In the genomic region with DNA sequence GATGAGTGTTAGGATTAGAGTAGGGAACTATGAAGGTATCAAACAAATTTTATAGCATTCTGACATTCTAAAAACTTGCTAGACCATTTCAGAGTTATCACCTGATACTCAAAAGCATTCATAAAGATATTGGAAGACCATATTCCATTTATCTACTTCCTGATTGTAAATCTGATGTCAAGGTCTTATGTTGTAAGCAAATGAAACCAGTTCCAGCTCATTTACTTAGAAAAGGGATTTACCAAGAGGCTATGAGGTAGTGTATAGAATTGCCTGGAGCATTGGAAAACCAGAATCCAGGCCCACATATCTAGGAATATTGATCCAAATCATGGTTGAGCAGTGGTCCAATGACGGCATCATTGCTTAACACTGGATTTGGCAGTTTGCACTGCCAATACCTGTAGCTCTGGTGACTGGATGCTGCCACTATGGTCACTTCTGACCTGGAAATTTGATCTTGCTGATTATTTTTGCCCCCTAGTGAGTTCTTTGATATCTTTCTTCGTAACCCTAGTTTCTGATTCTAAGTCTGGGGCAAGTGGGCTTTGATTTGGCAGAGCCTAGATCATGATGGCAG, we compare ENCODE assay signal across 18 cellular contexts. TPM values are rescaled to one million over a fixed set of nuclear protein-coding genes. Genes with fewer than 3 reads are reported as not detected.
A peak's percentile ranks its signal among the peaks of the same experiment; 100 is the strongest.
DNase-seq lines count a peak whose midpoint lies in the region; ATAC-seq, FAIRE-seq and TF ChIP-seq lines count a peak whose summit lies in the region.
"Had no signal": no experiment of that assay in that cellular context is flagged by ENCODE, and none has a peak within 500 bp of the region (broad histone marks: within the 10 kb centered on the region; RNA-seq: fewer than 3 reads in every experiment).

No MANE protein-coding gene starts in this region.

- H3K27ac Mint-ChIP-seq in activated CD4-positive, alpha-beta T cell treated with anti-CD3 and anti-CD28 coated beads, Interleukin-2, amount 10 ng/mL, durations not matched to agents 24 days and 14 days, result no peak overlapping the region
- no peak overlapping the region for H3K27ac Mint-ChIP-seq in stimulated activated naive CD8-positive, alpha-beta T cell treated with anti-CD3 and anti-CD28 coated beads, Interleukin-15, amount 100 ng/mL, for 72 hours

- no peak for ATAC-seq in stimulated activated naive CD8-positive, alpha-beta T cell treated with anti-CD3 and anti-CD28 coated beads, Interleukin-15, amount 100 ng/mL, for 72 hours
- ATAC-seq: Right ventricle myocardium inferior had no signal

- H3K36me3 Mint-ChIP-seq in activated CD4-positive, alpha-beta T cell treated with anti-CD3 and anti-CD28 coated beads, Interleukin-2, amount 10 ng/mL, durations not matched to agents 24 days and 14 days (ENCODE audit: low read depth), result peaks cover 13% of the 10 kb centered on the region

- peaks cover 7% of the 10 kb centered on the region for H3K9me3 Mint-ChIP-seq in activated CD4-positive, alpha-beta T cell treated with anti-CD3 and anti-CD28 coated beads, Interleukin-2, amount 10 ng/mL, durations not matched to agents 24 days and 14 days
- no peaks in the 10 kb centered on the region for H3K9me3 Mint-ChIP-seq in stimulated activated naive CD8-positive, alpha-beta T cell treated with anti-CD3 and anti-CD28 coated beads, Interleukin-15, amount 100 ng/mL, for 72 hours

- no peak for TF ChIP-seq CTCF in fibroblast of villous mesenchyme (IDR thresholded peaks at IDR 0.05; ENCODE audit: insufficient read depth, low read depth, low read length)

- H3K27me3 Mint-ChIP-seq in activated CD4-positive, alpha-beta T cell treated with anti-CD3 and anti-CD28 coated beads, Interleukin-2, amount 10 ng/mL, durations not matched to agents 24 days and 14 days, result no peaks in the 10 kb centered on the region
- H3K27me3 Mint-ChIP-seq in stimulated activated naive CD8-positive, alpha-beta T cell treated with anti-CD3 and anti-CD28 coated beads, Interleukin-15, amount 100 ng/mL, for 72 hours, result no peaks in the 10 kb centered on the region

- intact Hi-C loops in activated CD4-positive, alpha-beta T cell treated with anti-CD3 and anti-CD28 coated beads, Interleukin-2, amount 10 ng/mL, durations not matched to agents 24 days and 14 days (cut with micrococcal nuclease), result no loop called here

- peak; percentile 29 for FAIRE-seq in GM18507 (lab: Jason Lieb, UNC)

- H3K4me3 ChIP-seq in fibroblast of villous mesenchyme (ENCODE audit: low read depth, low read length), result no peak overlapping the region
- H3K4me3 ChIP-seq: Peyer's patch had no signal

- peaks cover 24% of the 10 kb centered on the region for H3K4me1 Mint-ChIP-seq in activated CD4-positive, alpha-beta T cell treated with anti-CD3 and anti-CD28 coated beads, Interleukin-2, amount 10 ng/mL, durations not matched to agents 24 days and 14 days
- peaks cover 27% of the 10 kb centered on the region for H3K4me1 Mint-ChIP-seq in stimulated activated naive CD8-positive, alpha-beta T cell treated with anti-CD3 and anti-CD28 coated beads, Interleukin-15, amount 100 ng/mL, for 72 hours

- no peak for DNase-seq in GM18507 (ENCODE audit: extremely low spot score, insufficient read length, low read depth)
- peak; percentile 37 for DNase-seq in NCI-H69 (lab: John Stamatoyannopoulos, UW)
- DNase-seq in fibroblast of villous mesenchyme (ENCODE audit: low read depth), result peak; percentile 28
- peak; percentile 25 for DNase-seq in renal cortical epithelial cell (ENCODE audit: low read depth)
- no peak for DNase-seq in effector CD8-positive, alpha-beta T cell (lab: John Stamatoyannopoulos, UW)
- no peak for DNase-seq in activated CD4-positive, alpha-beta T cell treated with anti-CD3 and anti-CD28 coated beads, Interleukin-2, amount 10 ng/mL, durations not matched to agents 24 days and 14 days
- no peak for DNase-seq in stimulated activated naive CD8-positive, alpha-beta T cell treated with anti-CD3 and anti-CD28 coated beads, Interleukin-15, amount 100 ng/mL, for 72 hours
- DNase-seq: ACHN, AML-193, COR-L47, DMS153, HCEC 1CT, NCI-H1092, NCI-H146, NCI-H2081, NCI-H510A treated with DMSO at 0.1 percent for 48 hours, Peyer's patch had no signal

- H3K4me3 Mint-ChIP-seq in activated CD4-positive, alpha-beta T cell treated with anti-CD3 and anti-CD28 coated beads, Interleukin-2, amount 10 ng/mL, durations not matched to agents 24 days and 14 days, result no peak overlapping the region
- H3K4me3 Mint-ChIP-seq in stimulated activated naive CD8-positive, alpha-beta T cell treated with anti-CD3 and anti-CD28 coated beads, Interleukin-15, amount 100 ng/mL, for 72 hours, result no peak overlapping the region

RNA-seq across cellular contexts. Expression of a gene that starts 25.4 kb away (rescaled TPM):
- total RNA-seq in fibroblast of villous mesenchyme, result 49.3 and 61.3 TPM in 2 replicates
- total RNA-seq in renal cortical epithelial cell, result 51.9 and 67.7 TPM in 2 replicates
- 13.0 and 14.6 TPM in 2 replicates for total RNA-seq in activated CD4-positive, alpha-beta T cell treated with anti-CD3 and anti-CD28 coated beads, Interleukin-2, amount 10 ng/mL, durations not matched to agents 24 days and 14 days

RNA-seq across cellular contexts. Expression of a gene that starts 25.6 kb away (rescaled TPM):
- total RNA-seq in fibroblast of villous mesenchyme, result under 0.01 TPM in 2 replicates
- total RNA-seq in renal cortical epithelial cell, result 0.87 and 1.7 TPM in 2 replicates
- total RNA-seq in activated CD4-positive, alpha-beta T cell treated with anti-CD3 and anti-CD28 coated beads, Interleukin-2, amount 10 ng/mL, durations not matched to agents 24 days and 14 days, result 0.28 and 0.31 TPM in 2 replicates
- total RNA-seq: Right ventricle myocardium inferior had no signal

Comparison
In these comparisons a context has a peak if more than half of its experiments do, and no peak if none do; other contexts are left out.
1. DNase-seq: peak in NCI-H69 (single experiment), fibroblast of villous mesenchyme (single experiment) and renal cortical epithelial cell (single experiment); none in GM18507 (single experiment), effector CD8-positive, alpha-beta T cell (single experiment), activated CD4-positive, alpha-beta T cell treated with anti-CD3 and anti-CD28 coated beads, Interleukin-2, amount 10 ng/mL, durations not matched to agents 24 days and 14 days (single experiment) and stimulated activated naive CD8-positive, alpha-beta T cell treated with anti-CD3 and anti-CD28 coated beads, Interleukin-15, amount 100 ng/mL, for 72 hours (0 of 2).